In genomic region chr6:149431905-149432775, GRCh38 we compare ENCODE assay signal across 8 cellular contexts. TPM values are rescaled to one million over a fixed set of nuclear protein-coding genes. Genes with fewer than 3 reads are reported as not detected.
DNase-seq lines count a peak whose midpoint lies in the region; ATAC-seq, FAIRE-seq and TF ChIP-seq lines count a peak whose summit lies in the region.

No MANE protein-coding gene starts in this region.

- intact Hi-C loops in ascending aorta (cut with DNase I) = loop anchor here (1.0 to 5.0 kb wide), 3 partner anchors 350 to 855 kb away; no protein-coding TSS in a partner anchor

- peak; percentile 80 for ATAC-seq in HG02763 (IDR thresholded peaks at IDR 0.05; ENCODE audit: unreplicated experiment)
- no peak for ATAC-seq in GM18505 (IDR thresholded peaks at IDR 0.05; ENCODE audit: unreplicated experiment)

- DNase-seq in GM12892 (ENCODE audit: insufficient read length) = peak; percentile 69
- DNase-seq in NCI-H187 treated with DMSO at 0.1 percent for 48 hours (lab: John Stamatoyannopoulos, UW) = peak; percentile 35
- peak; percentile 61 for DNase-seq in T-helper 22 cell (ENCODE audit: low read depth)
- peak; percentile 67 to 95 for DNase-seq in ascending aorta (ENCODE audit: low spot score in 2 of 2)
- peak; percentile 33 to 97 (median 82) for DNase-seq in hypothalamus (lab: John Stamatoyannopoulos, UW)

- H3K4me1 ChIP-seq in ascending aorta (peaks cover 0 to 4% of the 10 kb centered on the region in 2 donors), skeletal muscle tissue (ENCODE audit: control insufficient read depth in 3 of 3, insufficient read depth in 3 of 3, low read length in 3 of 3) (peaks cover 2 to 5% (median 4%) of the 10 kb centered on the region in 3 donors)

- no peaks in the 10 kb centered on the region for H3K9me3 ChIP-seq in ascending aorta
- no peaks in the 10 kb centered on the region for H3K9me3 ChIP-seq in skeletal muscle tissue (ENCODE audit: control insufficient read depth in 3 of 3, low read length in 3 of 3)

- no peak overlapping the region for H3K27ac ChIP-seq in ascending aorta
- H3K27ac ChIP-seq in skeletal muscle tissue (ENCODE audit: low read depth, low read length) = no peak overlapping the region

- no peaks in the 10 kb centered on the region for H3K36me3 ChIP-seq in ascending aorta
- no peaks in the 10 kb centered on the region for H3K36me3 ChIP-seq in skeletal muscle tissue (ENCODE audit: control insufficient read depth in 3 of 3, insufficient read depth in 3 of 3, low read length in 3 of 3)

- TF ChIP-seq CTCF in ascending aorta (IDR thresholded peaks at IDR 0.05) = peak; percentile 92 to 96 (median 94)

- no peaks in the 10 kb centered on the region for H3K27me3 ChIP-seq in ascending aorta
- H3K27me3 ChIP-seq in skeletal muscle tissue (ENCODE audit: control insufficient read depth in 3 of 3, insufficient read depth in 3 of 3, low read length in 3 of 3) = peaks cover 0 to 8% (median 0%) of the 10 kb centered on the region in 3 donors

- peak overlapping the region in 1 of 3 donors; percentile 33 for H3K9ac ChIP-seq in skeletal muscle tissue (ENCODE audit: low read depth in 1 of 3, low read length in 3 of 3)

- H3K4me3 ChIP-seq in ascending aorta (no peak overlapping the region), skeletal muscle tissue (ENCODE audit: low read length in 3 of 3) (peak overlapping the region in 2 of 3 donors; percentile 38 to 41)

- FAIRE-seq in GM12892 (lab: Jason Lieb, UNC) = peak; percentile 99

- TF ChIP-seq POLR2A in GM12892 (IDR thresholded peaks at IDR 0.05; ENCODE audit: low read depth, low read length) (no peak), GM18505 (IDR thresholded peaks at IDR 0.05; ENCODE audit: borderline replicate concordance, extremely low read depth, insufficient read depth, insufficient read length) (no peak)

RNA-seq across cellular contexts. Expression of gene SUMO4, which starts 32.1 kb away (rescaled TPM):
- polyA plus RNA-seq in GM12892 (2012; ENCODE audit: missing spikeins) = 1.1 TPM
- total RNA-seq in ascending aorta (not detected), skeletal muscle tissue (0.52 TPM)

RNA-seq across cellular contexts. Expression of gene ZC3H12D, which starts 52.7 kb away (rescaled TPM):
- 8.8 TPM for polyA plus RNA-seq in GM12892 (2012; ENCODE audit: missing spikeins)
- 1.5 TPM for total RNA-seq in ascending aorta
- total RNA-seq in skeletal muscle tissue = 1.0 TPM

Comparison
In these comparisons a context has a peak if more than half of its experiments do, and no peak if none do; other contexts are left out.
1. H3K4me3 ChIP-seq: peak in skeletal muscle tissue (2 of 3); none in ascending aorta (0 of 2).
2. Peak in every context shown above with its lines, with median percentiles within 50 percentile points of each other: DNase-seq.